Comparison of ENCODE assay signal across 8 cellular contexts in the genomic region with DNA sequence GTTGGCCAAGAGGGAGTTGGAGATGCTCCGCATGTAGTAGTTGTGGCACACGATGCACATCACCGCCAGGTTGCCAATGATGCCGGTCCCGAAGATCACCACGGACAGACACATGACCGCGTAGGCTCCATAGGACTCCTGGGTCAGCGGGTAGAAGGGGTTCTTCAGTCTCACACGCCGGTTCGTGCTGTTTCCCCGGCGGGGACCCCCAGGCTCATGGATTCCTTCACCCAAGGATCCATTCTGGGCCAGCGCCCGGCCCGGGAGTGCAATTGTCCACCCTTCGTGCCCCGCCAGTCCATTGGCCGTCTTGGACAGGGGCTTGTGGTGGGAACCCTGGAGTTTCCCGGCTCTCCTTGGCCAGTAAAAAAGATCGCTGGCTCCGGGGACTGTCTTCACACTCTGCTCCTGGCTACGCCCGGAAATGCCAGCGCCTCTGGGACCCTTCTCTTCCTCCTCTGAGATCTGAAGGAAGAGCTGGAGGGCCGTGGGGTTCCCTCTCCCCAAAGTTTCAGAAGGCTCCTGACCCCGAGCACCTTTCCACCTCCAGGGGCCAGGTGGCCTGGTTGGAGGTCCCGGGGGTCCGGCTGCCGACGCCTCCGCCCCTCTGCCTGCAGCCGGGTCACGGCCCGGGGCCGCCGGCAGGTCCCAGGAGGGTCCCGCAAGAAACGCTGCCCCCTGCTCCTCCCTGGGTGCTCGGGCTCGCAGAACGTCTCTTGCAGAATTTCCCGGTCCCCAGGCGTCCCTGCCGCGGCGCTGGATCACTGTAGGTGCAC. TPM values are rescaled to one million over a fixed set of nuclear protein-coding genes. Genes with fewer than 3 reads are reported as not detected.
DNase-seq lines count a peak whose midpoint lies in the region; ATAC-seq, FAIRE-seq and TF ChIP-seq lines count a peak whose summit lies in the region.

No MANE protein-coding gene starts in this region.

- CTCF ChIA-PET in endothelial cell of umbilical vein (lab: Charles Lee): interaction anchor here (0.7 to 9.1 kb wide), 4 partner anchors 19 to 663 kb away, joined by 3 to 68 read pairs (median 16); no protein-coding TSS in a partner anchor

- no peak for TF ChIP-seq POLR2A in endothelial cell of umbilical vein (IDR thresholded peaks at IDR 0.05; ENCODE audit: low read depth, low read length)

- no peak for TF ChIP-seq RAD21 in neural cell (conservative IDR thresholded peaks at IDR 0.05)

- H3K9me2 ChIP-seq in neural cell (ENCODE audit: insufficient read depth, low read length): no peaks in the 10 kb centered on the region

- FAIRE-seq in endothelial cell of umbilical vein (lab: Jason Lieb, UNC): no peak

- H3K79me2 ChIP-seq in endothelial cell of umbilical vein (ENCODE audit: control insufficient read depth, insufficient read depth, low read length): no peaks in the 10 kb centered on the region
- no peaks in the 10 kb centered on the region for H3K79me2 ChIP-seq in neural cell (replicated peaks; ENCODE audit: insufficient read depth, low read length)

- POLR2A ChIA-PET in endothelial cell of umbilical vein (lab: Charles Lee): no interaction called here

- DNase-seq in AG10803 (ENCODE audit: low read depth) (no peak), MG63 (no peak), endothelial cell of umbilical vein (ENCODE audit: low read depth, low spot score) (no peak), COLO829 (ENCODE audit: low spot score) (no peak), T-helper 9 cell (no peak)

- no peak for TF ChIP-seq EP300 in neural cell (conservative IDR thresholded peaks at IDR 0.05; ENCODE audit: poor library complexity, severe bottlenecking)

- intact Hi-C loops in endothelial cell of umbilical vein (cut with micrococcal nuclease): no loop called here

- no peaks in the 10 kb centered on the region for H3K9me1 ChIP-seq in endothelial cell of umbilical vein (replicated peaks; ENCODE audit: control insufficient read depth, extremely low read depth, insufficient read depth, low read length)

- dilution Hi-C loops in endothelial cell of umbilical vein (cut with MboI; ENCODE audit: extremely low pct_ligation_motif_present, low sequenced_read_pairs): no loop called here

- H3K36me3 ChIP-seq in MG63 (no peaks in the 10 kb centered on the region), endothelial cell of umbilical vein (ENCODE audit: control insufficient read depth in 2 of 2, extremely low read depth in 1 of 2, insufficient read depth in 2 of 2, low read length in 2 of 2) (no peaks in the 10 kb centered on the region), neural cell (ENCODE audit: insufficient read depth, low read length) (no peaks in the 10 kb centered on the region)

- no peak for ATAC-seq in HG03442 (IDR thresholded peaks at IDR 0.05; ENCODE audit: unreplicated experiment)
- ATAC-seq in HG02763 (IDR thresholded peaks at IDR 0.05; ENCODE audit: unreplicated experiment): no peak

- no peak for TF ChIP-seq CTCF in AG10803 (conservative IDR thresholded peaks at IDR 0.05; ENCODE audit: low read length)
- TF ChIP-seq CTCF in endothelial cell of umbilical vein (IDR thresholded peaks at IDR 0.05; ENCODE audit: extremely low read depth in 1 of 2, insufficient read depth in 1 of 2, low read depth in 1 of 2, low read length in 2 of 2): no peak
- no peak for TF ChIP-seq CTCF in neural cell (IDR thresholded peaks at IDR 0.05; ENCODE audit: poor library complexity, severe bottlenecking)

- H3K27ac ChIP-seq in endothelial cell of umbilical vein (ENCODE audit: insufficient read depth, low read depth, low read length): no peak overlapping the region
- no peak overlapping the region for H3K27ac ChIP-seq in neural cell (ENCODE audit: low read length)

- no peaks in the 10 kb centered on the region for H3F3A ChIP-seq in neural cell (ENCODE audit: insufficient read depth, low read length, poor library complexity, severe bottlenecking)

- H3K4me1 ChIP-seq in endothelial cell of umbilical vein (ENCODE audit: control insufficient read depth, extremely low read depth, insufficient read depth, low read length): peaks cover 3% of the 10 kb centered on the region

- H3K9ac ChIP-seq in endothelial cell of umbilical vein (replicated peaks; ENCODE audit: extremely low read depth, insufficient read depth, low read length) (no peak overlapping the region), neural cell (ENCODE audit: low read length) (no peak overlapping the region)

- H3K27me3 ChIP-seq in MG63: no peaks in the 10 kb centered on the region
- peaks cover 2 to 7% of the 10 kb centered on the region in 2 experiments for H3K27me3 ChIP-seq in endothelial cell of umbilical vein (ENCODE audit: control insufficient read depth in 2 of 2, insufficient read depth in 2 of 2, low read length in 2 of 2)
- peaks cover 24% of the 10 kb centered on the region for H3K27me3 ChIP-seq in neural cell (ENCODE audit: insufficient read depth, low read depth, low read length)

- H4K20me1 ChIP-seq in endothelial cell of umbilical vein (replicated peaks; ENCODE audit: control insufficient read depth, extremely low read depth, insufficient read depth, low read length): no peaks in the 10 kb centered on the region
- no peaks in the 10 kb centered on the region for H4K20me1 ChIP-seq in neural cell (ENCODE audit: insufficient read depth)

- H2AFZ ChIP-seq in endothelial cell of umbilical vein (ENCODE audit: low read depth, low read length) (peak overlapping the region; percentile 94), neural cell (ENCODE audit: low read depth, low read length) (no peak overlapping the region)

- H3K9me3 ChIP-seq in MG63 (no peaks in the 10 kb centered on the region), endothelial cell of umbilical vein (replicated peaks; ENCODE audit: control insufficient read depth, insufficient read depth, low read length) (no peaks in the 10 kb centered on the region), neural cell (ENCODE audit: low read length) (no peaks in the 10 kb centered on the region)

- BruUV-seq in endothelial cell of umbilical vein (replicated peaks; lab: Mats Ljungman, UMichigan): no TSS peak

- H3K4me2 ChIP-seq in endothelial cell of umbilical vein (ENCODE audit: insufficient read depth, low read length) (peak overlapping the region; percentile 71), neural cell (ENCODE audit: low read length) (no peak overlapping the region)

- H3K4me3 ChIP-seq in AG10803 (ENCODE audit: low read length): peak overlapping the region; percentile 54
- peak overlapping the region; percentile 55 for H3K4me3 ChIP-seq in MG63
- H3K4me3 ChIP-seq in endothelial cell of umbilical vein (replicated peaks in 1 of 3; ENCODE audit: insufficient read depth in 1 of 3, low read depth in 1 of 3, low read length in 3 of 3): peak overlapping the region; percentile 24 to 52 (median 48)
- peak overlapping the region; percentile 91 for H3K4me3 ChIP-seq in neural cell (ENCODE audit: low read length)

TF ChIP-seq in endothelial cell of umbilical vein, 7 proteins besides CTCF, POLR2A, EP300 and RAD21:
- TF ChIP-seq POLR2AphosphoS5 (IDR thresholded peaks at IDR 0.05; ENCODE audit: insufficient read depth, low read depth, low read length) (no peak), GATA2 (IDR thresholded peaks at IDR 0.05; ENCODE audit: insufficient read depth, insufficient read length, low read depth, low read length) (no peak), EZH2 (IDR thresholded peaks at IDR 0.05; ENCODE audit: borderline replicate concordance, low read depth, low read length, severe bottlenecking) (no peak), FOS (IDR thresholded peaks at IDR 0.05; ENCODE audit: borderline replicate concordance, insufficient read depth, low read length) (no peak), JUN (IDR thresholded peaks at IDR 0.05; ENCODE audit: borderline replicate concordance, insufficient read depth, insufficient read length, low read depth) (no peak), MYC (IDR thresholded peaks at IDR 0.05; ENCODE audit: low read depth, low read length) (no peak)
- TF ChIP-seq, protein P1, sequence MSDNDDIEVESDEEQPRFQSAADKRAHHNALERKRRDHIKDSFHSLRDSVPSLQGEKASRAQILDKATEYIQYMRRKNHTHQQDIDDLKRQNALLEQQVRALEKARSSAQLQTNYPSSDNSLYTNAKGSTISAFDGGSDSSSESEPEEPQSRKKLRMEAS (IDR thresholded peaks at IDR 0.05; ENCODE audit: insufficient read depth, insufficient read length): no peak
TF ChIP-seq in endothelial cell of umbilical vein: peak in this region for 0.

TF ChIP-seq in neural cell, 6 proteins besides CTCF, POLR2A, EP300 and RAD21 (continues in another document):
- no peak for TF ChIP-seq TAF1 (IDR thresholded peaks at IDR 0.05; ENCODE audit: low read depth)

RNA-seq across cellular contexts. Expression of a gene that starts 1.3 kb away (rescaled TPM):
- total RNA-seq in MG63 (2014; rRNA removed; shearing (Covaris generic); ENCODE audit: low replicate concordance): 0.07 TPM in 1 of 2 replicates, not detected in the other
- total RNA-seq in endothelial cell of umbilical vein: 2.1 and 2.2 TPM in 2 replicates
- polyA plus RNA-seq in endothelial cell of umbilical vein (0.59 and 0.92 TPM in 2 replicates), neural cell (0.78 and 1.4 TPM in 2 replicates)
- 0.59 and 0.79 TPM in 2 replicates for polyA plus RNA-seq in endothelial cell of umbilical vein (2011; cell fraction: cytosol; rRNA removed)
- 0.32 and 0.34 TPM in 2 replicates for polyA plus RNA-seq in endothelial cell of umbilical vein (2011; cell fraction: nucleus; rRNA removed)
- 6.6 and 8.0 TPM in 2 replicates for polyA plus RNA-seq in endothelial cell of umbilical vein (2012)
- polyA minus RNA-seq in endothelial cell of umbilical vein (2.0 and 3.1 TPM in 2 replicates), neural cell (1.5 and 1.9 TPM in 2 replicates)
- polyA minus RNA-seq in endothelial cell of umbilical vein (2011; cell fraction: cytosol; rRNA and poly(A)+ RNA removed): not detected
- 0.96 and 1.0 TPM in 2 replicates for polyA minus RNA-seq in endothelial cell of umbilical vein (2011; cell fraction: nucleus; rRNA and poly(A)+ RNA removed)
